In the genomic region with DNA sequence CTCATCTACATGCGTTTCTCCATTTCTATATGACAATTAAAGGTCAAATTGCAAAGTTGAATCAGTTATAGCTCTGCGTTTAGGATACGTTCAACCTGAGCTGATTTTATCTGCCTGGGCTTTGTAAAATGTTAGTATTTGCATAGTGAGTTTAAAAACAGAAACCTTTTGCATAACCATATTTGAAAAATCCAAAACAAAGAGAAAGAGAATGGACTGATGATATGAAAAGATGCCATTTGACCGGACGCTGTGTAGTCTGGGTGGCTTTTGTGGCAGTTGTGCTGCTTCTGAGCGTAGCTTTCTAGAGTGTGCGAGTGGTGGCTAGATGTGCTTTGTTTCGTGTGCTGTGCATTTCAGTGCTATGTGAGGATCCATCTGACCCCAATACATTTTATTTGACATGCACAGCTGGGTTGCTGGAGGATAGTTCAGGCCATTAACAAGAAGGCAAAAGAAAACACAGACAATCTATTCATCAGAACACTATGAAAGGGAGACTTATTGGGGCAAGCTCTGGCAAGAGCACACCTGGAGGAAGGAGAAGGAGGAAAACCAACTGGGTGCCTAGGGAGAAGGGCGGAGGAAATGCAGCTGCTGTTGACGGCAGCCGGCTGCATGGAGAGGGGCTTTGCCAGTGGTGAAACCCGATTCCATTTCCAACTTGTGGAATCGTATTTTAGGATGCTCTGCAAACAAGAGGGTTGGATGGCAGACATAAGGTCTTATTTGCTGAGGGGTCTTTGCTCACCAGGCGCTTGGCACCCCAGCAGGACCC, we compare ENCODE assay signal across 11 cellular contexts.
DNase-seq lines count a peak whose midpoint lies in the region; ATAC-seq and TF ChIP-seq lines count a peak whose summit lies in the region.
"Had no signal": no experiment of that assay in that cellular context is flagged by ENCODE, and none has a peak within 500 bp of the region (broad histone marks: within the 10 kb centered on the region; RNA-seq: fewer than 3 reads in every experiment).

No MANE protein-coding gene starts in this region.

- no peaks in the 10 kb centered on the region for H3K9me3 ChIP-seq in effector memory CD4-positive, alpha-beta T cell (ENCODE audit: control insufficient read depth, low read length)
- no peaks in the 10 kb centered on the region for H3K9me3 ChIP-seq in gastroesophageal sphincter
- H3K9me3 ChIP-seq: lower lobe of right lung, right atrium auricular region had no signal

- no peak for TF ChIP-seq EP300 in gastroesophageal sphincter (IDR thresholded peaks at IDR 0.05)

- H3K36me3 ChIP-seq in effector memory CD4-positive, alpha-beta T cell (ENCODE audit: control insufficient read depth, insufficient read depth, low read length) = no peaks in the 10 kb centered on the region
- H3K36me3 ChIP-seq in gastroesophageal sphincter = no peaks in the 10 kb centered on the region
- H3K36me3 ChIP-seq: lower lobe of right lung, right atrium auricular region had no signal

- ATAC-seq in gastroesophageal sphincter (no peak), GM19395 (IDR thresholded peaks at IDR 0.05; ENCODE audit: unreplicated experiment) (no peak), HG02678 (IDR thresholded peaks at IDR 0.05; ENCODE audit: unreplicated experiment) (no peak)

- TF ChIP-seq POLR2A in gastroesophageal sphincter (IDR thresholded peaks at IDR 0.05) = no peak

- peak overlapping the region; percentile 49 for H3K27ac Mint-ChIP-seq in activated T-cell treated with anti-CD3 and anti-CD28 coated beads, Interleukin-2, amount 50 U/mL, for 24 hours

- H3K4me3 Mint-ChIP-seq in activated T-cell treated with anti-CD3 and anti-CD28 coated beads, Interleukin-2, amount 50 U/mL, for 24 hours = peak overlapping the region; percentile 16

- no peak for DNase-seq in activated T-cell treated with anti-CD3 and anti-CD28 coated beads, Interleukin-2, amount 50 U/mL, for 24 hours
- DNase-seq in activated T-cell treated with anti-CD3 and anti-CD28 coated beads for 4 hours (no peak), NCI-H345 (lab: John Stamatoyannopoulos, UW) (peak; percentile 45), superior temporal gyrus (ENCODE audit: extremely low spot score) (peak; percentile 35)
- no peak for DNase-seq in effector memory CD4-positive, alpha-beta T cell
- DNase-seq: lower lobe of right lung had no signal

- no peaks in the 10 kb centered on the region for H3K36me3 Mint-ChIP-seq in activated T-cell treated with anti-CD3 and anti-CD28 coated beads, Interleukin-2, amount 50 U/mL, for 24 hours (ENCODE audit: low read depth)

- H3K27me3 Mint-ChIP-seq in activated T-cell treated with anti-CD3 and anti-CD28 coated beads, Interleukin-2, amount 50 U/mL, for 24 hours = peaks cover 79% of the 10 kb centered on the region

- H3K27me3 ChIP-seq in effector memory CD4-positive, alpha-beta T cell (replicated peaks; ENCODE audit: control insufficient read depth, insufficient read depth, low read length, poor library complexity, severe bottlenecking) = no peaks in the 10 kb centered on the region
- peaks cover 41% of the 10 kb centered on the region for H3K27me3 ChIP-seq in gastroesophageal sphincter
- H3K27me3 ChIP-seq: right atrium auricular region had no signal

- TF ChIP-seq CTCF in gastroesophageal sphincter (IDR thresholded peaks at IDR 0.05) = no peak

- peaks cover 20% of the 10 kb centered on the region for H3K4me1 ChIP-seq in effector memory CD4-positive, alpha-beta T cell (ENCODE audit: control insufficient read depth, insufficient read depth, low read length, poor library complexity, severe bottlenecking)
- H3K4me1 ChIP-seq in gastroesophageal sphincter = no peaks in the 10 kb centered on the region
- H3K4me1 ChIP-seq: lower lobe of right lung, right atrium auricular region had no signal

- H3K9me3 Mint-ChIP-seq in activated T-cell treated with anti-CD3 and anti-CD28 coated beads, Interleukin-2, amount 50 U/mL, for 24 hours = peaks cover 4% of the 10 kb centered on the region

- peaks cover 61% of the 10 kb centered on the region for H3K4me1 Mint-ChIP-seq in activated T-cell treated with anti-CD3 and anti-CD28 coated beads, Interleukin-2, amount 50 U/mL, for 24 hours (ENCODE audit: low read depth)

- WGBS in gastroesophageal sphincter (ENCODE audit: low coverage in 1 of 2), 2 donors = 42 to 63% methylated on average over 9 to 13 of the region's 14 CpGs

- H3K4me3 ChIP-seq in effector memory CD4-positive, alpha-beta T cell (ENCODE audit: insufficient read depth, low read depth, low read length, poor library complexity, severe bottlenecking) = peak overlapping the region; percentile 31
- no peak overlapping the region for H3K4me3 ChIP-seq in gastroesophageal sphincter
- H3K4me3 ChIP-seq: lower lobe of right lung, right atrium auricular region had no signal

- peak overlapping the region; percentile 48 for H3K27ac ChIP-seq in effector memory CD4-positive, alpha-beta T cell (ENCODE audit: insufficient read depth, low read length, poor library complexity, severe bottlenecking)
- no peak overlapping the region for H3K27ac ChIP-seq in gastroesophageal sphincter
- H3K27ac ChIP-seq: lower lobe of right lung, right atrium auricular region, RWPE1 had no signal

Comparison
In these comparisons a context has a peak if more than half of its experiments do, and no peak if none do; other contexts are left out.
1. DNase-seq: peak in NCI-H345 (single experiment) and superior temporal gyrus (single experiment); none in activated T-cell treated with anti-CD3 and anti-CD28 coated beads, Interleukin-2, amount 50 U/mL, for 24 hours (single experiment), activated T-cell treated with anti-CD3 and anti-CD28 coated beads for 4 hours (single experiment) and effector memory CD4-positive, alpha-beta T cell (0 of 3).